13 cellular contexts compared by ENCODE assay signal in genomic region chr2:88729061-88729745, GRCh38. TPM values are rescaled to one million over a fixed set of nuclear protein-coding genes. Genes with fewer than 3 reads are reported as not detected.
DNase-seq lines count a peak whose midpoint lies in the region; ATAC-seq and TF ChIP-seq lines count a peak whose summit lies in the region.
"Had no signal": no experiment of that assay in that cellular context is flagged by ENCODE, and none has a peak within 500 bp of the region (broad histone marks: within the 10 kb centered on the region; RNA-seq: fewer than 3 reads in every experiment).

No MANE protein-coding gene starts in this region.

- H3K4me3 ChIP-seq in coronary artery: no peak overlapping the region
- H3K4me3 ChIP-seq: uterus had no signal

- peaks cover 6 to 10% of the 10 kb centered on the region in 2 donors for H3K36me3 Mint-ChIP-seq in activated naive CD4-positive, alpha-beta T cell treated with anti-CD3 and anti-CD28 coated beads, Interleukin-2, amount 50 U/mL, for 72 hours

- no peak for TF ChIP-seq CTCF in coronary artery (IDR thresholded peaks at IDR 0.05)

- no peak overlapping the region for H3K27ac Mint-ChIP-seq in activated naive CD4-positive, alpha-beta T cell treated with anti-CD3 and anti-CD28 coated beads, Interleukin-2, amount 50 U/mL, for 72 hours

- peak; percentile 89 for DNase-seq in A172 (ENCODE audit: low spot score)
- DNase-seq in HK-2 (ENCODE audit: unreplicated experiment): peak; percentile 56
- peak; percentile 61 for DNase-seq in T1000 (lab: John Stamatoyannopoulos, UW)
- DNase-seq in glomerular visceral epithelial cell (ENCODE audit: extremely low spot score): peak; percentile 80
- no peak for DNase-seq in activated gamma-delta T cell treated with Interleukin-2 at 50 U/mL for 16 hours
- DNase-seq in coronary artery (ENCODE audit: low spot score): no peak
- DNase-seq in activated naive CD4-positive, alpha-beta T cell treated with anti-CD3 and anti-CD28 coated beads, Interleukin-2, amount 50 U/mL, for 72 hours (ENCODE audit: low spot score in 2 of 2): no peak
- DNase-seq: DND-41, left ventricle myocardium superior, uterus had no signal

- no peak overlapping the region for H3K27ac ChIP-seq in coronary artery
- H3K27ac ChIP-seq: KMS-11, neutrophil, uterus had no signal

- peaks cover 0 to 4% of the 10 kb centered on the region in 2 donors for H3K9me3 Mint-ChIP-seq in activated naive CD4-positive, alpha-beta T cell treated with anti-CD3 and anti-CD28 coated beads, Interleukin-2, amount 50 U/mL, for 72 hours

- no peak for ATAC-seq in HG03095 (IDR thresholded peaks at IDR 0.05; ENCODE audit: unreplicated experiment)
- no peak for ATAC-seq in activated naive CD4-positive, alpha-beta T cell treated with anti-CD3 and anti-CD28 coated beads, Interleukin-2, amount 50 U/mL, for 72 hours
- ATAC-seq: left ventricle myocardium superior had no signal

RNA-seq across cellular contexts. Expression of gene RPIA, which starts 37.7 kb away (rescaled TPM):
- total RNA-seq in A172 (2014; rRNA removed; shearing (Covaris generic)): 6.4 and 8.8 TPM in 2 replicates
- 10 to 100 TPM; 48.0 to 51.0 TPM for total RNA-seq in activated naive CD4-positive, alpha-beta T cell treated with anti-CD3 and anti-CD28 coated beads, Interleukin-2, amount 50 U/mL, for 72 hours

Comparison
In these comparisons a context has a peak if more than half of its experiments do, and no peak if none do; other contexts are left out.
1. DNase-seq: peak in A172 (single experiment), HK-2 (single experiment), T1000 (single experiment) and glomerular visceral epithelial cell (single experiment); none in activated gamma-delta T cell treated with Interleukin-2 at 50 U/mL for 16 hours (single experiment), coronary artery (single experiment) and activated naive CD4-positive, alpha-beta T cell treated with anti-CD3 and anti-CD28 coated beads, Interleukin-2, amount 50 U/mL, for 72 hours (0 of 2).